Comparison of ENCODE assay signal across 17 cellular contexts in genomic region chr13:96967248-96967745, GRCh38. TPM values are rescaled to one million over a fixed set of nuclear protein-coding genes. Genes with fewer than 3 reads are reported as not detected.
DNase-seq lines count a peak whose midpoint lies in the region; TF ChIP-seq lines count a peak whose summit lies in the region.
"Had no signal": no experiment of that assay in that cellular context is flagged by ENCODE, and none has a peak within 500 bp of the region (broad histone marks: within the 10 kb centered on the region; RNA-seq: fewer than 3 reads in every experiment).

No MANE protein-coding gene starts in this region.

- no peaks in the 10 kb centered on the region for H3K27me3 ChIP-seq in Karpas-422 (ENCODE audit: low read length)
- no peaks in the 10 kb centered on the region for H3K27me3 ChIP-seq in suprapubic skin
- H3K27me3 ChIP-seq: brain microvascular endothelial cell, ovary, upper lobe of right lung had no signal

- H3K36me3 ChIP-seq in Karpas-422 (ENCODE audit: insufficient read depth, low read length) (no peaks in the 10 kb centered on the region; the same call in 1 of the 2 replicates), suprapubic skin (no peaks in the 10 kb centered on the region)
- H3K36me3 ChIP-seq: brain microvascular endothelial cell, ovary, upper lobe of right lung had no signal

- no peaks in the 10 kb centered on the region for H4K20me1 ChIP-seq in Karpas-422 (ENCODE audit: insufficient read depth, low read depth, low read length)

- WGBS in suprapubic skin: 84% methylated on average over 12 of the region's 12 CpGs

- peak; percentile 77 for DNase-seq in NCI-H82 (lab: John Stamatoyannopoulos, UW)
- DNase-seq in NCI-H82 treated with DMSO at 0.1 percent for 48 hours (lab: John Stamatoyannopoulos, UW; ENCODE audit: unreplicated experiment): no peak
- peak; percentile 73 for DNase-seq in Karpas-422
- DNase-seq in SK-MEL-5 (ENCODE audit: low read depth, low spot score): peak; percentile 58
- peak; percentile 9 for DNase-seq in myocyte (ENCODE audit: low read depth)
- DNase-seq in coronary artery (ENCODE audit: low spot score): no peak
- DNase-seq in NCI-H1694 (lab: John Stamatoyannopoulos, UW): no peak
- DNase-seq in suprapubic skin (ENCODE audit: low spot score in 2 of 2): no peak
- DNase-seq: activated CD4-positive, alpha-beta T cell treated with anti-CD3 and anti-CD28 coated beads for 48 hours; activated effector memory CD4-positive, alpha-beta T cell treated with Interleukin-2 at 50 U/mL for 16 hours; brain microvascular endothelial cell; NCI-H524 treated with DMSO at 0.1 percent for 48 hours; ovary; T-helper 1 cell; upper lobe of right lung had no signal

- H3K4me1 ChIP-seq in Karpas-422 (ENCODE audit: low read length) (no peaks in the 10 kb centered on the region), suprapubic skin (no peaks in the 10 kb centered on the region)
- H3K4me1 ChIP-seq: upper lobe of right lung had no signal

- no peaks in the 10 kb centered on the region for H3K79me2 ChIP-seq in Karpas-422 (ENCODE audit: low read length)

- no peak overlapping the region for H3K4me3 ChIP-seq in Karpas-422 (ENCODE audit: low read length)
- H3K4me3 ChIP-seq in coronary artery: no peak overlapping the region
- no peak overlapping the region for H3K4me3 ChIP-seq in suprapubic skin
- H3K4me3 ChIP-seq: ovary, upper lobe of right lung had no signal

- TF ChIP-seq CTCF in coronary artery (IDR thresholded peaks at IDR 0.05) (no peak), suprapubic skin (IDR thresholded peaks at IDR 0.05) (no peak)

- no peaks in the 10 kb centered on the region for H3K9me2 ChIP-seq in Karpas-422 (replicated peaks; ENCODE audit: insufficient read depth, low read length)

- H2AFZ ChIP-seq in Karpas-422 (ENCODE audit: low read length): no peak overlapping the region

- H3K9me3 ChIP-seq in Karpas-422 (ENCODE audit: low read length): peaks cover 14% of the 10 kb centered on the region
- H3K9me3 ChIP-seq in suprapubic skin: peaks cover 9% of the 10 kb centered on the region
- H3K9me3 ChIP-seq: ovary had no signal

- no peak overlapping the region for H3K9ac ChIP-seq in Karpas-422 (ENCODE audit: low read length)

- TF ChIP-seq EP300 in suprapubic skin (IDR thresholded peaks at IDR 0.05): no peak

- TF ChIP-seq POLR2A in suprapubic skin (IDR thresholded peaks at IDR 0.05): no peak

- in situ Hi-C loops in SK-MEL-5 (cut with HindIII; ENCODE audit: low pct_unique_long_range_greater_than_20kb, low sequenced_read_pairs): no loop called here

- no peak overlapping the region for H3K4me2 ChIP-seq in Karpas-422 (ENCODE audit: low read depth, low read length, poor library complexity, severe bottlenecking)

- H3K27ac ChIP-seq in Karpas-422 (ENCODE audit: low read length) (no peak overlapping the region), coronary artery (no peak overlapping the region), suprapubic skin (no peak overlapping the region)
- H3K27ac ChIP-seq: brain microvascular endothelial cell, ovary, upper lobe of right lung had no signal

RNA-seq across cellular contexts. Expression of gene OXGR1, which starts 27.0 kb away (rescaled TPM):
- not detected in 2 replicates for total RNA-seq in Karpas-422 (2014; rRNA removed; shearing (Covaris generic); ENCODE audit: low replicate concordance)
- 0.13 TPM in 1 of 2 replicates, not detected in the other for total RNA-seq in SK-MEL-5 (2014; rRNA removed; shearing (Covaris generic))
- 0.13 TPM in 1 of 2 replicates, not detected in the other for polyA plus RNA-seq in SK-MEL-5 (2015; cell fraction: cytosol; rRNA removed)
- polyA plus RNA-seq in SK-MEL-5 (2015; cell fraction: nucleus; rRNA removed): 0.43 TPM in 1 of 2 replicates, not detected in the other
- total RNA-seq in myocyte: not detected in 2 replicates
- polyA plus RNA-seq in myocyte (2012): not detected
- total RNA-seq in suprapubic skin: 10 to 100 TPM in 2 of 4 donors, 1 to 10 TPM in 2; 3.8 to 19.5 (median 8.7) TPM
- polyA plus RNA-seq: AG04450, IgD-negative memory B cell had no signal

Comparison
In these comparisons a context has a peak if more than half of its experiments do, and no peak if none do; other contexts are left out.
1. DNase-seq: peak in NCI-H82 (single experiment), Karpas-422 (single experiment), SK-MEL-5 (single experiment) and myocyte (single experiment); none in NCI-H82 treated with DMSO at 0.1 percent for 48 hours (single experiment), coronary artery (single experiment), NCI-H1694 (single experiment) and suprapubic skin (0 of 2).